Comparison of ENCODE assay signal across 1 cellular context in genomic region chr1:207698822-207699483, GRCh38.
A peak's percentile ranks its signal among the peaks of the same experiment; 100 is the strongest.
TF ChIP-seq lines count a peak whose summit lies in the region.

No MANE protein-coding gene starts in this region.

TF ChIP-seq in H1, 55 proteins besides CTCF, POLR2A, EP300 and RAD21 (continued from another document):
- no peak for TF ChIP-seq SUZ12 (IDR thresholded peaks at IDR 0.05; ENCODE audit: low read length)
- no peak for TF ChIP-seq KDM4A (IDR thresholded peaks at IDR 0.05; ENCODE audit: low read depth, low read length, severe bottlenecking)
- TF ChIP-seq SP2 (IDR thresholded peaks at IDR 0.05; ENCODE audit: low read length) = no peak
- no peak for TF ChIP-seq CHD2 (IDR thresholded peaks at IDR 0.05; ENCODE audit: low read length)
- TF ChIP-seq YY1 (IDR thresholded peaks at IDR 0.05; ENCODE audit: low read depth, low read length) = peak; percentile 88
- TF ChIP-seq MAFK (IDR thresholded peaks at IDR 0.05; ENCODE audit: low read depth, low read length) = no peak
- no peak for TF ChIP-seq NANOG (IDR thresholded peaks at IDR 0.05; ENCODE audit: insufficient read depth, low read depth, low read length, poor library complexity, severe bottlenecking)
- no peak for TF ChIP-seq CHD1 (IDR thresholded peaks at IDR 0.05; ENCODE audit: low read depth, low read length)
- no peak for TF ChIP-seq TAF7 (optimal IDR thresholded peaks at IDR 0.05; ENCODE audit: borderline replicate concordance, low read depth, low read length)
- TF ChIP-seq EGR1 (IDR thresholded peaks at IDR 0.05; ENCODE audit: borderline replicate concordance, low read depth, low read length) = no peak
- TF ChIP-seq, protein P1, sequence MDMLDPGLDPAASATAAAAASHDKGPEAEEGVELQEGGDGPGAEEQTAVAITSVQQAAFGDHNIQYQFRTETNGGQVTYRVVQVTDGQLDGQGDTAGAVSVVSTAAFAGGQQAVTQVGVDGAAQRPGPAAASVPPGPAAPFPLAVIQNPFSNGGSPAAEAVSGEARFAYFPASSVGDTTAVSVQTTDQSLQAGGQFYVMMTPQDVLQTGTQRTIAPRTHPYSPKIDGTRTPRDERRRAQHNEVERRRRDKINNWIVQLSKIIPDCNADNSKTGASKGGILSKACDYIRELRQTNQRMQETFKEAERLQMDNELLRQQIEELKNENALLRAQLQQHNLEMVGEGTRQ (IDR thresholded peaks at IDR 0.05; ENCODE audit: low read length) = peak; percentile 68
